1 cellular context compared by ENCODE assay signal in the genomic region with DNA sequence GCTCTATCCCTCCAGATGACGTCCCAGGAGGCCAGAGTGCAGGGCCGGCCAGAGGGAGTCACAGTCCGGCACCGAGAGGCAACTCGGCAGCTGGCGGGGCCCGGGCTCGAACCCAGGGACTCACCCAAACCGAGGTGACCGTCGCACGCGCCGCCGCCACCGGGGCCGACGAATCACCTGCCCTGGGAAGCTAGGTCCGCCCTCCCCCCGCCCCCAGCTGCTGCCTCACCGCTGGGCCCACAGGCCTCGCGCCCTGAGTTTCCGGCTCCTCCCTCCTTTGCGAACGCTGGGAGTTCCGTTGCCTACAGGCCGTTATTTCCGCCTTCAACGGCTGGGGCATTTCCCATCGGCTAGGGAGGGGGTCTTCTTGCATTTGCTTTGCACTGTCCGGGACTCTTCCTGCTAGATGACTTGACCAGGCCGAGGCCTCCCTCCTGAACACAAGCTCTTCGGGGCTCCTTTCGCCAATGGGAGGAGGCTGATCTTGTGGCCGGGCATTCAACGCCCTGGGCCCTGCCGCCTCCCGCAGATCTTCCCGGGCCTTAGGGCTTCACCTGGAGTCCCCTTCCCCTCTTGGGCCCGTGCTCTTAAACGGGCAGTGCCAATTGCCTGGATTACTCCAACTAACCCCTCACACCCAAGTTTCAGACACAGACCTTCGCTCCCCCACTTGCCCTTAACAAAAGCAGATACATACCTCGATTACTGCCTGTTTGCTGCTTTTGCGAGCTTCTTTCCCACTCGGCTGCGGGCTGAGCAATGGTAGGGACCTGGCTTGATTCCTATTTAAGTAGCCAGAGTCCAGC.
TF ChIP-seq lines count a peak whose summit lies in the region.

A gene (minus strand): TSS at position 184 of the 806 bp plus-strand sequence. CDS start 4,674 bp downstream, outside the sequence.

TF ChIP-seq in GM12878, 131 proteins besides CTCF, POLR2A, EP300 and RAD21 (continued from another document):
- TF ChIP-seq, protein P1, sequence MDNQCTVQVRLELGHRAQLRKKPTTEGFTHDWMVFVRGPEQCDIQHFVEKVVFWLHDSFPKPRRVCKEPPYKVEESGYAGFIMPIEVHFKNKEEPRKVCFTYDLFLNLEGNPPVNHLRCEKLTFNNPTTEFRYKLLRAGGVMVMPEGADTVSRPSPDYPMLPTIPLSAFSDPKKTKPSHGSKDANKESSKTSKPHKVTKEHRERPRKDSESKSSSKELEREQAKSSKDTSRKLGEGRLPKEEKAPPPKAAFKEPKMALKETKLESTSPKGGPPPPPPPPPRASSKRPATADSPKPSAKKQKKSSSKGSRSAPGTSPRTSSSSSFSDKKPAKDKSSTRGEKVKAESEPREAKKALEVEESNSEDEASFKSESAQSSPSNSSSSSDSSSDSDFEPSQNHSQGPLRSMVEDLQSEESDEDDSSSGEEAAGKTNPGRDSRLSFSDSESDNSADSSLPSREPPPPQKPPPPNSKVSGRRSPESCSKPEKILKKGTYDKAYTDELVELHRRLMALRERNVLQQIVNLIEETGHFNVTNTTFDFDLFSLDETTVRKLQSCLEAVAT (IDR thresholded peaks at IDR 0.05): peak; percentile 95
- TF ChIP-seq JUNB (IDR thresholded peaks at IDR 0.05): no peak
- TF ChIP-seq IRF4 (IDR thresholded peaks at IDR 0.05; ENCODE audit: low read depth, low read length): 0 out of 2 replicates have a peak, but pooled peaks have one; percentile 8
- no peak for TF ChIP-seq BRCA1 (IDR thresholded peaks at IDR 0.05; ENCODE audit: low read depth, low read length)
- TF ChIP-seq NBN (IDR thresholded peaks at IDR 0.05): peak; percentile 94
- TF ChIP-seq MYC (IDR thresholded peaks at IDR 0.05; ENCODE audit: insufficient read depth, insufficient read length, insufficient replicate concordance, low read length, severe bottlenecking): peak; percentile 83
- TF ChIP-seq, protein P2, sequence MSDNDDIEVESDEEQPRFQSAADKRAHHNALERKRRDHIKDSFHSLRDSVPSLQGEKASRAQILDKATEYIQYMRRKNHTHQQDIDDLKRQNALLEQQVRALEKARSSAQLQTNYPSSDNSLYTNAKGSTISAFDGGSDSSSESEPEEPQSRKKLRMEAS (IDR thresholded peaks at IDR 0.05; ENCODE audit: low read depth, low read length): peak; percentile 64; the same call in 1 of the 2 replicates
- TF ChIP-seq BCL11A (IDR thresholded peaks at IDR 0.05; ENCODE audit: low read depth, low read length): no peak
- TF ChIP-seq ETV6 (conservative IDR thresholded peaks at IDR 0.05 in 1 of 2, IDR thresholded peaks at IDR 0.05 in 1 of 2; ENCODE audit: borderline replicate concordance in 1 of 2, low read depth in 1 of 2): peak in 1 of 2 experiments; percentile 94; a peak in 2 of 4 replicates
- TF ChIP-seq, protein P3, sequence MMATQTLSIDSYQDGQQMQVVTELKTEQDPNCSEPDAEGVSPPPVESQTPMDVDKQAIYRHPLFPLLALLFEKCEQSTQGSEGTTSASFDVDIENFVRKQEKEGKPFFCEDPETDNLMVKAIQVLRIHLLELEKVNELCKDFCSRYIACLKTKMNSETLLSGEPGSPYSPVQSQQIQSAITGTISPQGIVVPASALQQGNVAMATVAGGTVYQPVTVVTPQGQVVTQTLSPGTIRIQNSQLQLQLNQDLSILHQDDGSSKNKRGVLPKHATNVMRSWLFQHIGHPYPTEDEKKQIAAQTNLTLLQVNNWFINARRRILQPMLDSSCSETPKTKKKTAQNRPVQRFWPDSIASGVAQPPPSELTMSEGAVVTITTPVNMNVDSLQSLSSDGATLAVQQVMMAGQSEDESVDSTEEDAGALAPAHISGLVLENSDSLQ (IDR thresholded peaks at IDR 0.05): no peak
- 0 out of 2 replicates have a peak, but pooled peaks have one; percentile 32 for TF ChIP-seq RFX5 (IDR thresholded peaks at IDR 0.05; ENCODE audit: low read depth, low read length)
- peak; percentile 42 to 51; a peak in 3 of 4 replicates for TF ChIP-seq IKZF2 (IDR thresholded peaks at IDR 0.05)
- 0 out of 2 replicates have a peak, but pooled peaks have one; percentile 25 for TF ChIP-seq BACH1 (IDR thresholded peaks at IDR 0.05; ENCODE audit: borderline replicate concordance)
- TF ChIP-seq, protein P4, sequence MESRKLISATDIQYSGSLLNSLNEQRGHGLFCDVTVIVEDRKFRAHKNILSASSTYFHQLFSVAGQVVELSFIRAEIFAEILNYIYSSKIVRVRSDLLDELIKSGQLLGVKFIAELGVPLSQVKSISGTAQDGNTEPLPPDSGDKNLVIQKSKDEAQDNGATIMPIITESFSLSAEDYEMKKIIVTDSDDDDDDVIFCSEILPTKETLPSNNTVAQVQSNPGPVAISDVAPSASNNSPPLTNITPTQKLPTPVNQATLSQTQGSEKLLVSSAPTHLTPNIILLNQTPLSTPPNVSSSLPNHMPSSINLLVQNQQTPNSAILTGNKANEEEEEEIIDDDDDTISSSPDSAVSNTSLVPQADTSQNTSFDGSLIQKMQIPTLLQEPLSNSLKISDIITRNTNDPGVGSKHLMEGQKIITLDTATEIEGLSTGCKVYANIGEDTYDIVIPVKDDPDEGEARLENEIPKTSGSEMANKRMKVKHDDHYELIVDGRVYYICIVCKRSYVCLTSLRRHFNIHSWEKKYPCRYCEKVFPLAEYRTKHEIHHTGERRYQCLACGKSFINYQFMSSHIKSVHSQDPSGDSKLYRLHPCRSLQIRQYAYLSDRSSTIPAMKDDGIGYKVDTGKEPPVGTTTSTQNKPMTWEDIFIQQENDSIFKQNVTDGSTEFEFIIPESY (IDR thresholded peaks at IDR 0.05): 0 out of 2 replicates have a peak, but pooled peaks have one; percentile 19
